24 cellular contexts compared by ENCODE assay signal in the genomic region with DNA sequence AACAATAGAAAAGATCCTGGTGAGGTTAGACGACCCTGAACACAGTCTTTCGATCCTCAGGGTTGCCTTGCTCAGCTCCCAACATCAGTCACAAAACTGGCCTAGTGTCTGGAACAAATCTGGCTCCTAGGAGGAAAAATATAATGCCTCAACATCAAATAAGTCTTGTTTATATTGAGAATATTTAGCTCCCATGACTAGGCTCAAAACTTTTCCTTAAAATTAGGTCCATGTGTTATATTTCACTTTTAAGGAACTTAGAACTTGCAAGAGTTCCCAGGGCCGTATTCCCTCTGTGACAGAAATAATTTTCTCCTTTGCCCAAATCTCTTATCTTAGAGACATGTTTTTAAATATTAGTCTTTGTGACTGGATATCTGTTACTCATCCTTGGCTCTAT.
"Had no signal": no experiment of that assay in that cellular context is flagged by ENCODE, and none has a peak within 500 bp of the region (broad histone marks: within the 10 kb centered on the region; RNA-seq: fewer than 3 reads in every experiment).

No MANE protein-coding gene starts in this region.

- H3K27ac ChIP-seq: WERI-Rb-1 had no signal

- DNase-seq: activated CD4-positive, alpha-beta T cell treated with anti-CD3 and anti-CD28 coated beads for 48 hours; activated CD4-positive, alpha-beta T cell treated with anti-CD3 and anti-CD28 coated beads, Interleukin-2, amount 50 U/mL, for 4 hours; activated CD8-positive, alpha-beta memory T cell treated with anti-CD3 and anti-CD28 coated beads, Interleukin-2, amount 50 U/mL, for 48 hours; activated CD8-positive, alpha-beta T cell treated with anti-CD3 and anti-CD28 coated beads, Interleukin-2, amount 10 ng/mL, durations not matched to agents 7 days and 5 days; activated effector memory CD4-positive, alpha-beta T cell treated with Interleukin-2 at 50 U/mL for 16 hours; activated naive CD4-positive, alpha-beta T cell; activated T-cell treated with anti-CD3 and anti-CD28 coated beads, Interleukin-2, amount 50 U/mL, for 1 hour; amniotic stem cell; KG1; NCI-H1048; NCI-H146; NCI-H187 treated with DMSO at 0.1 percent for 48 hours; NCI-H2081 treated with DMSO at 0.1 percent for 48 hours; NCI-H2171 treated with DMSO at 0.1 percent for 48 hours; NCI-H226; NCI-H510A; NCI-H526 treated with DMSO at 0.1 percent for 48 hours; NCI-H82; NK-92 treated with Interleukin-12 subunit alpha and Interleukin-12 subunit beta, amount 100 ng/mL, for 24 hours; SIG-M5; T-cell; T-helper 2 cell; WERI-Rb-1 had no signal

- H3K36me3 ChIP-seq: WERI-Rb-1 had no signal

- ATAC-seq: activated CD4-positive, CD25-positive, alpha-beta regulatory T cell treated with anti-CD3 and anti-CD28 coated beads, Interleukin-2, amount 50 U/mL, for 24 hours; activated CD8-positive, alpha-beta T cell treated with anti-CD3 and anti-CD28 coated beads, Interleukin-2, amount 10 ng/mL, durations not matched to agents 7 days and 5 days; T-cell had no signal
